1 cellular context compared by ENCODE assay signal in genomic region chr12:89326260-89327040, GRCh38.
TF ChIP-seq lines count a peak whose summit lies in the region.

No MANE protein-coding gene starts in this region.

TF ChIP-seq in HEK293, 187 proteins besides CTCF, POLR2A, EP300 and RAD21 (continued from another document):
- TF ChIP-seq, protein P1, sequence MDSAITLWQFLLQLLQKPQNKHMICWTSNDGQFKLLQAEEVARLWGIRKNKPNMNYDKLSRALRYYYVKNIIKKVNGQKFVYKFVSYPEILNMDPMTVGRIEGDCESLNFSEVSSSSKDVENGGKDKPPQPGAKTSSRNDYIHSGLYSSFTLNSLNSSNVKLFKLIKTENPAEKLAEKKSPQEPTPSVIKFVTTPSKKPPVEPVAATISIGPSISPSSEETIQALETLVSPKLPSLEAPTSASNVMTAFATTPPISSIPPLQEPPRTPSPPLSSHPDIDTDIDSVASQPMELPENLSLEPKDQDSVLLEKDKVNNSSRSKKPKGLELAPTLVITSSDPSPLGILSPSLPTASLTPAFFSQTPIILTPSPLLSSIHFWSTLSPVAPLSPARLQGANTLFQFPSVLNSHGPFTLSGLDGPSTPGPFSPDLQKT (IDR thresholded peaks at IDR 0.05; ENCODE audit: borderline replicate concordance, low read depth, low read length) = peak; percentile 78
- TF ChIP-seq ZBTB49 (tag by site-specific recombination; IDR thresholded peaks at IDR 0.05; ENCODE audit: low read depth) = no peak
- peak; percentile 61; the same call in 1 of the 2 replicates for TF ChIP-seq SCRT2 (tag by site-specific recombination; IDR thresholded peaks at IDR 0.05)
- TF ChIP-seq, protein P2, sequence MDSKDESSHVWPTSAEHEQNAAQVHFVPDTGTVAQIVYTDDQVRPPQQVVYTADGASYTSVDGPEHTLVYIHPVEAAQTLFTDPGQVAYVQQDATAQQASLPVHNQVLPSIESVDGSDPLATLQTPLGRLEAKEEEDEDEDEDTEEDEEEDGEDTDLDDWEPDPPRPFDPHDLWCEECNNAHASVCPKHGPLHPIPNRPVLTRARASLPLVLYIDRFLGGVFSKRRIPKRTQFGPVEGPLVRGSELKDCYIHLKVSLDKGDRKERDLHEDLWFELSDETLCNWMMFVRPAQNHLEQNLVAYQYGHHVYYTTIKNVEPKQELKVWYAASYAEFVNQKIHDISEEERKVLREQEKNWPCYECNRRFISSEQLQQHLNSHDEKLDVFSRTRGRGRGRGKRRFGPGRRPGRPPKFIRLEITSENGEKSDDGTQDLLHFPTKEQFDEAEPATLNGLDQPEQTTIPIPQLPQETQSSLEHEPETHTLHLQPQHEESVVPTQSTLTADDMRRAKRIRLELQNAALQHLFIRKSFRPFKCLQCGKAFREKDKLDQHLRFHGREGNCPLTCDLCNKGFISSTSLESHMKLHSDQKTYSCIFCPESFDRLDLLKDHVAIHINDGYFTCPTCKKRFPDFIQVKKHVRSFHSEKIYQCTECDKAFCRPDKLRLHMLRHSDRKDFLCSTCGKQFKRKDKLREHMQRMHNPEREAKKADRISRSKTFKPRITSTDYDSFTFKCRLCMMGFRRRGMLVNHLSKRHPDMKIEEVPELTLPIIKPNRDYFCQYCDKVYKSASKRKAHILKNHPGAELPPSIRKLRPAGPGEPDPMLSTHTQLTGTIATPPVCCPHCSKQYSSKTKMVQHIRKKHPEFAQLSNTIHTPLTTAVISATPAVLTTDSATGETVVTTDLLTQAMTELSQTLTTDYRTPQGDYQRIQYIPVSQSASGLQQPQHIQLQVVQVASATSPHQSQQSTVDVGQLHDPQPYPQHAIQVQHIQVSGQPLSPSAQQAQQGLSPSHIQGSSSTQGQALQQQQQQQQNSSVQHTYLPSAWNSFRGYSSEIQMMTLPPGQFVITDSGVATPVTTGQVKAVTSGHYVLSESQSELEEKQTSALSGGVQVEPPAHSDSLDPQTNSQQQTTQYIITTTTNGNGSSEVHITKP (tag by site-specific recombination; IDR thresholded peaks at IDR 0.05) = peak; percentile 16; the same call in 1 of the 2 replicates
- no peak for TF ChIP-seq ZNF747 (tag by site-specific recombination; IDR thresholded peaks at IDR 0.05)
- no peak for TF ChIP-seq ZFHX2 (tag by site-specific recombination; conservative IDR thresholded peaks at IDR 0.05)
- TF ChIP-seq ZFP41 (tag by site-specific recombination; IDR thresholded peaks at IDR 0.05; ENCODE audit: borderline replicate concordance) = no peak
- TF ChIP-seq ZNF654 (tag by site-specific recombination; IDR thresholded peaks at IDR 0.05; ENCODE audit: low read depth) = no peak
- TF ChIP-seq KLF1 (tag by site-specific recombination; IDR thresholded peaks at IDR 0.05) = no peak
- TF ChIP-seq GLIS1 (tag by site-specific recombination; IDR thresholded peaks at IDR 0.05) = no peak
- TF ChIP-seq ZNF274 (IDR thresholded peaks at IDR 0.05; ENCODE audit: low read length) = no peak
- TF ChIP-seq ZNF274 (tag by site-specific recombination; IDR thresholded peaks at IDR 0.05; ENCODE audit: borderline replicate concordance) = no peak
- no peak for TF ChIP-seq ZEB2 (tag by site-specific recombination; IDR thresholded peaks at IDR 0.05)
- no peak for TF ChIP-seq YY2 (tag by site-specific recombination; IDR thresholded peaks at IDR 0.05)
- TF ChIP-seq ZNF837 (tag by site-specific recombination; IDR thresholded peaks at IDR 0.05) = no peak
- TF ChIP-seq ZFP37 (tag by site-specific recombination; IDR thresholded peaks at IDR 0.05) = peak; percentile 67; the same call in 1 of the 2 replicates
- no peak for TF ChIP-seq OVOL3 (tag by site-specific recombination; IDR thresholded peaks at IDR 0.05)
- no peak for TF ChIP-seq ZBTB48 (tag by site-specific recombination; IDR thresholded peaks at IDR 0.05)
- peak; percentile 73 for TF ChIP-seq ZNF341 (tag by site-specific recombination; IDR thresholded peaks at IDR 0.05; ENCODE audit: low read depth)
- TF ChIP-seq, protein P3, sequence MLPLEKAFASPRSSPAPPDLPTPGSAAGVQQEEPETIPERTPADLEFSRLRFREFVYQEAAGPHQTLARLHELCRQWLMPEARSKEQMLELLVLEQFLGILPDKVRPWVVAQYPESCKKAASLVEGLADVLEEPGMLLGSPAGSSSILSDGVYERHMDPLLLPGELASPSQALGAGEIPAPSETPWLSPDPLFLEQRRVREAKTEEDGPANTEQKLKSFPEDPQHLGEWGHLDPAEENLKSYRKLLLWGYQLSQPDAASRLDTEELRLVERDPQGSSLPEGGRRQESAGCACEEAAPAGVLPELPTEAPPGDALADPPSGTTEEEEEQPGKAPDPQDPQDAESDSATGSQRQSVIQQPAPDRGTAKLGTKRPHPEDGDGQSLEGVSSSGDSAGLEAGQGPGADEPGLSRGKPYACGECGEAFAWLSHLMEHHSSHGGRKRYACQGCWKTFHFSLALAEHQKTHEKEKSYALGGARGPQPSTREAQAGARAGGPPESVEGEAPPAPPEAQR (tag by site-specific recombination; IDR thresholded peaks at IDR 0.05) = no peak
- TF ChIP-seq, protein P4, sequence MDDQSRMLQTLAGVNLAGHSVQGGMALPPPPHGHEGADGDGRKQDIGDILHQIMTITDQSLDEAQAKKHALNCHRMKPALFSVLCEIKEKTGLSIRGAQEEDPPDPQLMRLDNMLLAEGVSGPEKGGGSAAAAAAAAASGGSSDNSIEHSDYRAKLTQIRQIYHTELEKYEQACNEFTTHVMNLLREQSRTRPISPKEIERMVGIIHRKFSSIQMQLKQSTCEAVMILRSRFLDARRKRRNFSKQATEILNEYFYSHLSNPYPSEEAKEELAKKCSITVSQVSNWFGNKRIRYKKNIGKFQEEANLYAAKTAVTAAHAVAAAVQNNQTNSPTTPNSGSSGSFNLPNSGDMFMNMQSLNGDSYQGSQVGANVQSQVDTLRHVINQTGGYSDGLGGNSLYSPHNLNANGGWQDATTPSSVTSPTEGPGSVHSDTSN (CRISPR knock-in tag; IDR thresholded peaks at IDR 0.05) = no peak
- TF ChIP-seq, protein P5, sequence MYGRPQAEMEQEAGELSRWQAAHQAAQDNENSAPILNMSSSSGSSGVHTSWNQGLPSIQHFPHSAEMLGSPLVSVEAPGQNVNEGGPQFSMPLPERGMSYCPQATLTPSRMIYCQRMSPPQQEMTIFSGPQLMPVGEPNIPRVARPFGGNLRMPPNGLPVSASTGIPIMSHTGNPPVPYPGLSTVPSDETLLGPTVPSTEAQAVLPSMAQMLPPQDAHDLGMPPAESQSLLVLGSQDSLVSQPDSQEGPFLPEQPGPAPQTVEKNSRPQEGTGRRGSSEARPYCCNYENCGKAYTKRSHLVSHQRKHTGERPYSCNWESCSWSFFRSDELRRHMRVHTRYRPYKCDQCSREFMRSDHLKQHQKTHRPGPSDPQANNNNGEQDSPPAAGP (tag by site-specific recombination; IDR thresholded peaks at IDR 0.05) = no peak
- peak; percentile 60 for TF ChIP-seq FEZF1 (tag by site-specific recombination; IDR thresholded peaks at IDR 0.05)
- 0 out of 2 replicates have a peak, but pooled peaks have one; percentile 19 for TF ChIP-seq ZNF600 (tag by site-specific recombination; IDR thresholded peaks at IDR 0.05)
- peak; percentile 25; the same call in 1 of the 2 replicates for TF ChIP-seq ZNF398 (tag by site-specific recombination; IDR thresholded peaks at IDR 0.05)
